ENCODE assay signal across 12 cellular contexts in the genomic region with DNA sequence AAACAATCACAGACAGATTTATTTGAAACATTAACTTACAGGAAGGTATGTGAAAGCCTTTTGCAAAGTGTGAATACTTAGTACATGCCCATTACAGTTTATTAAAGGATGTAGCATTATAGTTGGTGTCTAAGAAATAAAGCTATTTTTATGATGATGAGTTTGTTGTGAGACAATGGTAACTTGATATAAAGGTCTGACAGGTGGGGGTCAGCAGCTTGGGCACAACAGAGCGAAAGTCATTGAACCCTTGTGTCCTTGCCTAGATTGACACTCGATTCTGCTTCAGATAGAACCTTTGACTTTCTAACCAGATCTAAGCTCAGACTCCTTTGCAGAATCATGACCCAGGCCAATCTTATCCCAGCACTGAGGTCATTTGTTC.
DNase-seq lines count a peak whose midpoint lies in the region; ATAC-seq and TF ChIP-seq lines count a peak whose summit lies in the region.
"Had no signal": no experiment of that assay in that cellular context is flagged by ENCODE, and none has a peak within 500 bp of the region (broad histone marks: within the 10 kb centered on the region; RNA-seq: fewer than 3 reads in every experiment).

No MANE protein-coding gene starts in this region.

- H3K9ac ChIP-seq in rectal smooth muscle tissue (ENCODE audit: low read length) = no peak overlapping the region
- H3K9ac ChIP-seq: GM23248 had no signal

- H3K27ac ChIP-seq in rectal smooth muscle tissue (ENCODE audit: low read depth, low read length) = peak overlapping the region; percentile 6
- H3K27ac ChIP-seq: GM23248 had no signal

- H3K27me3 ChIP-seq in rectal smooth muscle tissue (ENCODE audit: control insufficient read depth, insufficient read depth, low read length) = no peaks in the 10 kb centered on the region

- H3K27ac Mint-ChIP-seq in Calu3 (ENCODE audit: unreplicated experiment) (peak overlapping the region; percentile 15), glutamatergic neuron (ENCODE audit: unreplicated experiment) (no peak overlapping the region)
- H3K27ac Mint-ChIP-seq: CD14-positive monocyte; CD8-positive, alpha-beta memory T cell had no signal

- H3K27me3 Mint-ChIP-seq in Calu3 (ENCODE audit: unreplicated experiment) (no peaks in the 10 kb centered on the region), glutamatergic neuron (ENCODE audit: unreplicated experiment) (no peaks in the 10 kb centered on the region)

- ATAC-seq in HG02981 (IDR thresholded peaks at IDR 0.05; ENCODE audit: unreplicated experiment) (no peak), Right ventricle myocardium inferior (no peak)
- ATAC-seq: HCT116 had no signal

- H3K36me3 Mint-ChIP-seq in Calu3 (ENCODE audit: insufficient read depth, unreplicated experiment) = no peaks in the 10 kb centered on the region
- H3K36me3 Mint-ChIP-seq in glutamatergic neuron (ENCODE audit: unreplicated experiment) = no peaks in the 10 kb centered on the region
- H3K36me3 Mint-ChIP-seq: CD14-positive monocyte; CD8-positive, alpha-beta memory T cell had no signal

- DNase-seq in Calu3 = no peak
- DNase-seq in glutamatergic neuron = no peak
- no peak for DNase-seq in DMS153 (lab: John Stamatoyannopoulos, UW)
- DNase-seq in Right ventricle myocardium inferior (ENCODE audit: missing footprints) = no peak
- DNase-seq in SW480 (ENCODE audit: low spot score) = no peak
- DNase-seq: Caco-2; CD8-positive, alpha-beta memory T cell had no signal

- TF ChIP-seq CTCF in Calu3 (IDR thresholded peaks at IDR 0.05; ENCODE audit: unreplicated experiment) = no peak
- TF ChIP-seq CTCF in glutamatergic neuron (IDR thresholded peaks at IDR 0.05; ENCODE audit: partially characterized antibody, unreplicated experiment) = peak; percentile 23

- H3K9me3 Mint-ChIP-seq in Calu3 (ENCODE audit: low read depth, unreplicated experiment) (peaks cover 12% of the 10 kb centered on the region), glutamatergic neuron (ENCODE audit: unreplicated experiment) (no peaks in the 10 kb centered on the region)

- CTCF ChIA-PET in Calu3 (lab: Charles Lee) = no interaction called here

- no TSS peak for BruUV-seq in Calu3 (replicated peaks; lab: Mats Ljungman, UMichigan)

- intact Hi-C loops in Calu3 (cut with micrococcal nuclease; ENCODE audit: unreplicated experiment) = no loop called here
- intact Hi-C loops in Right ventricle myocardium inferior (cut with DNase I) = no loop called here

- peaks cover 8% of the 10 kb centered on the region for H3K4me1 ChIP-seq in rectal smooth muscle tissue (ENCODE audit: control insufficient read depth, insufficient read depth, low read length)
- H3K4me1 ChIP-seq: Caco-2 had no signal

- no peak overlapping the region for H3K4me3 ChIP-seq in rectal smooth muscle tissue (ENCODE audit: low read length)
- H3K4me3 ChIP-seq: GM23248 had no signal

- no peaks in the 10 kb centered on the region for H3K36me3 ChIP-seq in rectal smooth muscle tissue (ENCODE audit: control insufficient read depth, insufficient read depth, low read length)

- no peak overlapping the region for H3K4me3 Mint-ChIP-seq in Calu3 (ENCODE audit: low read depth, unreplicated experiment)
- H3K4me3 Mint-ChIP-seq in glutamatergic neuron (ENCODE audit: unreplicated experiment) = no peak overlapping the region
- H3K4me3 Mint-ChIP-seq: CD14-positive monocyte; CD8-positive, alpha-beta memory T cell had no signal

- H3K4me1 Mint-ChIP-seq in Calu3 (ENCODE audit: low read depth, unreplicated experiment) (no peaks in the 10 kb centered on the region), glutamatergic neuron (ENCODE audit: low read depth, unreplicated experiment) (peaks cover 8% of the 10 kb centered on the region)
- H3K4me1 Mint-ChIP-seq: CD14-positive monocyte; CD8-positive, alpha-beta memory T cell had no signal
